In genomic region chr3:194330160-194330559, GRCh38 we compare ENCODE assay signal across 31 cellular contexts. TPM values are rescaled to one million over a fixed set of nuclear protein-coding genes. Genes with fewer than 3 reads are reported as not detected.
A peak's percentile ranks its signal among the peaks of the same experiment; 100 is the strongest.
DNase-seq lines count a peak whose midpoint lies in the region; ATAC-seq and TF ChIP-seq lines count a peak whose summit lies in the region.
"Had no signal": no experiment of that assay in that cellular context is flagged by ENCODE, and none has a peak within 500 bp of the region (broad histone marks: within the 10 kb centered on the region; RNA-seq: fewer than 3 reads in every experiment).

No MANE protein-coding gene starts in this region.

- H2AK5ac ChIP-seq in neuronal stem cell (ENCODE audit: low read depth, low read length), result no peak overlapping the region

- H3K4me2 ChIP-seq in neuronal stem cell (ENCODE audit: insufficient read depth, low read length, poor library complexity, severe bottlenecking), result no peak overlapping the region
- no peak overlapping the region for H3K4me2 ChIP-seq in GM23338

- no peak overlapping the region for H2BK5ac ChIP-seq in neuronal stem cell (ENCODE audit: low read length)

- H3K9me3 Mint-ChIP-seq in MCF 10A (ENCODE audit: unreplicated experiment), result no peaks in the 10 kb centered on the region
- H3K9me3 Mint-ChIP-seq in brain, result peaks cover 0 to 5% (median 0%) of the 10 kb centered on the region in 5 experiments
- H3K9me3 Mint-ChIP-seq in GM23338, result no peaks in the 10 kb centered on the region; the same call in 2 of the 3 replicates
- H3K9me3 Mint-ChIP-seq: nephron progenitor cell; T-helper 2 cell treated with Interferon-gamma antibody and Interleukin-4, amounts not matched to agents 5 μg/mL and 100 μg/mL, for 36 hours had no signal

- H3K4me1 Mint-ChIP-seq in MCF 10A (ENCODE audit: insufficient read depth, unreplicated experiment) (peaks cover 28% of the 10 kb centered on the region), brain (peaks cover 48% of the 10 kb centered on the region), GM23338 (peaks cover 23% of the 10 kb centered on the region)
- H3K4me1 Mint-ChIP-seq: activated CD4-positive, alpha-beta T cell treated with anti-CD3 and anti-CD28 coated beads for 36 hours had no signal

- in situ Hi-C loops in GM13976 (cut with MboI; ENCODE audit: low sequenced_read_pairs, unreplicated experiment), result loop anchor here (25.0 kb wide), 1 partner anchor 257 kb away; no protein-coding TSS in a partner anchor

- H3K27ac ChIP-seq in breast epithelium (no peak overlapping the region), heart right ventricle (peak overlapping the region in 2 of 10 donors; percentile 42), neuronal stem cell (replicated peaks; ENCODE audit: low read length) (no peak overlapping the region), GM23338 (ENCODE audit: low read depth) (no peak overlapping the region)
- H3K27ac ChIP-seq: 22Rv1, brain microvascular endothelial cell, ovary had no signal

- H3K9ac ChIP-seq in neuronal stem cell (ENCODE audit: low read depth, low read length, poor library complexity), result no peak overlapping the region

- H3K9me2 ChIP-seq in GM23338 (ENCODE audit: insufficient read depth), result 0 out of 2 replicates have a peak, but pooled peaks cover 7% of the 10 kb centered on the region

- peaks cover 8% of the 10 kb centered on the region for H3K79me1 ChIP-seq in neuronal stem cell (ENCODE audit: low read depth, low read length)

- H2BK120ac ChIP-seq in neuronal stem cell (ENCODE audit: low read depth, low read length), result no peak overlapping the region

- H3K14ac ChIP-seq in neuronal stem cell (ENCODE audit: low read length), result peak overlapping the region; percentile 40

- H3K4me1 ChIP-seq in breast epithelium, result peaks cover 0 to 4% of the 10 kb centered on the region in 2 donors
- peaks cover 0 to 28% (median 12%) of the 10 kb centered on the region in 9 donors for H3K4me1 ChIP-seq in heart right ventricle
- peaks cover 12 to 14% of the 10 kb centered on the region in 2 donors for H3K4me1 ChIP-seq in neuronal stem cell (ENCODE audit: control insufficient read depth in 2 of 2, insufficient read depth in 1 of 2, low read depth in 1 of 2, low read length in 2 of 2)
- H3K4me1 ChIP-seq in GM23338 (ENCODE audit: insufficient read depth), result no peaks in the 10 kb centered on the region

- H3K79me2 ChIP-seq in GM23338 (replicated peaks; ENCODE audit: insufficient read depth), result no peaks in the 10 kb centered on the region

- TF ChIP-seq CTCF in MCF 10A (IDR thresholded peaks at IDR 0.05; ENCODE audit: unreplicated experiment) (no peak), breast epithelium (IDR thresholded peaks at IDR 0.05) (no peak), brain (conservative IDR thresholded peaks at IDR 0.05) (no peak), heart right ventricle (IDR thresholded peaks at IDR 0.05) (no peak), GM23338 (conservative IDR thresholded peaks at IDR 0.05; ENCODE audit: low read depth in 2 of 2) (no peak), GM13976 (IDR thresholded peaks at IDR 0.05; ENCODE audit: borderline replicate concordance, control extremely low read depth, extremely low read depth, insufficient read depth, missing control alignments) (no peak)

- H2AFZ ChIP-seq in neuronal stem cell (ENCODE audit: low read length), result no peak overlapping the region
- H2AFZ ChIP-seq in GM23338, result no peak overlapping the region

- peak overlapping the region; percentile 69 for H2BK15ac ChIP-seq in neuronal stem cell (ENCODE audit: low read length)

- POLR2A ChIA-PET in MCF 10A (lab: Yijun Ruan, JAX), result interaction anchor here (0.6 to 2.6 kb wide), 13 partner anchors 8 to 549 kb away, joined by 3 to 38 read pairs (median 6); partner anchors contain the start of gene HES1

- peak overlapping the region; percentile 40 for H3K4me3 Mint-ChIP-seq in MCF 10A (ENCODE audit: unreplicated experiment)
- peak overlapping the region in 1 of 5 experiments; percentile 30 for H3K4me3 Mint-ChIP-seq in brain
- H3K4me3 Mint-ChIP-seq in GM23338, result no peak overlapping the region
- H3K4me3 Mint-ChIP-seq: activated CD4-positive, alpha-beta T cell treated with anti-CD3 and anti-CD28 coated beads for 36 hours; activated CD8-positive, alpha-beta T cell treated with anti-CD3 and anti-CD28 coated beads, Interleukin-2, amount 10 ng/mL, durations not matched to agents 7 days and 5 days; CD4-positive, alpha-beta memory T cell; nephron progenitor cell; T-helper 2 cell treated with Interferon-gamma antibody and Interleukin-4, amounts not matched to agents 5 μg/mL and 100 μg/mL, for 36 hours had no signal

- H3K36me3 ChIP-seq in breast epithelium, result no peaks in the 10 kb centered on the region
- no peaks in the 10 kb centered on the region for H3K36me3 ChIP-seq in heart right ventricle
- H3K36me3 ChIP-seq in neuronal stem cell (replicated peaks in 1 of 2; ENCODE audit: control insufficient read depth in 2 of 2, insufficient read depth in 2 of 2, low read length in 2 of 2), result peaks cover 0 to 4% of the 10 kb centered on the region in 2 donors
- H3K36me3 ChIP-seq in GM23338 (ENCODE audit: insufficient read depth), result no peaks in the 10 kb centered on the region
- H3K36me3 ChIP-seq: brain microvascular endothelial cell, ovary had no signal

- H3K4me3 ChIP-seq in breast epithelium (no peak overlapping the region), heart right ventricle (no peak overlapping the region), neuronal stem cell (ENCODE audit: low read length in 2 of 2) (no peak overlapping the region), GM23338 (no peak overlapping the region)
- H3K4me3 ChIP-seq: lung, ovary had no signal

- no peaks in the 10 kb centered on the region for H3K9me3 ChIP-seq in breast epithelium
- no peaks in the 10 kb centered on the region for H3K9me3 ChIP-seq in heart right ventricle
- peaks cover 10 to 18% of the 10 kb centered on the region in 2 donors for H3K9me3 ChIP-seq in neuronal stem cell (replicated peaks in 1 of 2; ENCODE audit: control insufficient read depth in 2 of 2, insufficient read depth in 1 of 2, low read depth in 1 of 2, low read length in 2 of 2)
- H3K9me3 ChIP-seq: ovary had no signal

- no peak overlapping the region for H4K8ac ChIP-seq in neuronal stem cell (ENCODE audit: low read depth, low read length)

- no TSS peak for BruUV-seq in MCF 10A (replicated peaks; lab: Mats Ljungman, UMichigan)

- H3K27ac Mint-ChIP-seq in MCF 10A (ENCODE audit: low read depth, unreplicated experiment) (peak overlapping the region; percentile 75), brain (peak overlapping the region in 3 of 5 experiments; percentile 79 to 92 (median 87)), GM23338 (no peak overlapping the region)
- H3K27ac Mint-ChIP-seq: activated CD4-positive, alpha-beta T cell treated with anti-CD3 and anti-CD28 coated beads for 36 hours; activated CD8-positive, alpha-beta T cell treated with anti-CD3 and anti-CD28 coated beads, Interleukin-2, amount 10 ng/mL, durations not matched to agents 7 days and 5 days; CD4-positive, alpha-beta memory T cell; nephron progenitor cell; T-helper 2 cell treated with Interferon-gamma antibody and Interleukin-4, amounts not matched to agents 5 μg/mL and 100 μg/mL, for 36 hours had no signal

- H4K91ac ChIP-seq in neuronal stem cell (ENCODE audit: low read depth, low read length, poor library complexity), result no peak overlapping the region

- H2BK12ac ChIP-seq in neuronal stem cell (ENCODE audit: low read length), result no peak overlapping the region

- ATAC-seq in heart right ventricle (peak in 5 of 8 donors; percentile 14 to 35 (median 26)), GM23338 (no peak)
- ATAC-seq: activated CD4-positive, alpha-beta T cell treated with anti-CD3 and anti-CD28 coated beads for 36 hours; activated CD8-positive, alpha-beta T cell treated with anti-CD3 and anti-CD28 coated beads, Interleukin-2, amount 10 ng/mL, durations not matched to agents 7 days and 5 days; stimulated activated naive CD8-positive, alpha-beta T cell treated with anti-CD3 and anti-CD28 coated beads, Interleukin-15, Interleukin-2, amounts not matched to agents 100 U/mL and 50 U/mL, for 24 hours had no signal

- no peaks in the 10 kb centered on the region for H3K27me3 Mint-ChIP-seq in MCF 10A (ENCODE audit: insufficient read depth, unreplicated experiment)
- H3K27me3 Mint-ChIP-seq in brain, result peaks cover 9% of the 10 kb centered on the region
- peaks cover 19% of the 10 kb centered on the region for H3K27me3 Mint-ChIP-seq in GM23338 (ENCODE audit: insufficient read depth, low read depth, poor library complexity)

- CTCF ChIA-PET in MCF 10A (lab: Yijun Ruan, JAX), result interaction anchor here (0.9 to 8.9 kb wide), 4 partner anchors 7 to 77 kb away, joined by 3 to 88 read pairs (median 8); no protein-coding TSS in a partner anchor

- DNase-seq in MCF 10A (ENCODE audit: unreplicated experiment), result no peak
- DNase-seq in breast epithelium (ENCODE audit: low spot score in 2 of 2), result no peak
- no peak for DNase-seq in heart right ventricle
- no peak for DNase-seq in neuronal stem cell (ENCODE audit: low spot score)
- no peak for DNase-seq in GM23338 (ENCODE audit: low spot score)
- no peak for DNase-seq in activated CD4-positive, alpha-beta T cell treated with anti-CD3 and anti-CD28 coated beads for 48 hours
- no peak for DNase-seq in GM13976 (ENCODE audit: low spot score)
- DNase-seq: activated CD4-positive, alpha-beta T cell treated with anti-CD3 and anti-CD28 coated beads for 36 hours; activated CD8-positive, alpha-beta T cell treated with anti-CD3 and anti-CD28 coated beads, Interleukin-2, amount 10 ng/mL, durations not matched to agents 7 days and 5 days; activated naive CD4-positive, alpha-beta T cell treated with anti-CD3 and anti-CD28 coated beads, Interleukin-2, amount 50 U/mL, for 16 hours; amniotic stem cell; brain microvascular endothelial cell; CD4-positive, alpha-beta memory T cell; GOT3; NCI-H1417; NCI-H2029; NCI-H524 treated with DMSO at 0.1 percent for 48 hours; nephron progenitor cell; NK-92 treated with Interleukin-12 subunit alpha and Interleukin-12 subunit beta, amount 100 ng/mL, for 24 hours; ovary; SIG-M5; stimulated activated CD4-positive, alpha-beta T cell treated with anti-CD3 and anti-CD28 coated beads, Interleukin-1b, Interleukin-23, amount 100 ng/mL, for 48 hours; stimulated activated naive CD8-positive, alpha-beta T cell treated with anti-CD3 and anti-CD28 coated beads, Interleukin-15, Interleukin-2, amounts not matched to agents 100 U/mL and 50 U/mL, for 24 hours had no signal

- H3K18ac ChIP-seq in neuronal stem cell (ENCODE audit: low read length), result peak overlapping the region; percentile 27

- WGBS in heart right ventricle, 2 donors, result 55 to 67% methylated on average over 10 of the region's 10 CpGs
- no CpG with 5 or more reads among the region's 10 CpGs for WGBS in neuronal stem cell (ENCODE audit: extremely low coverage in 2 of 2, insufficient read length in 2 of 2, insufficient replicate concordance in 1 of 2), 2 donors

- no peak for TF ChIP-seq POLR2A in breast epithelium (IDR thresholded peaks at IDR 0.05)

- H3K4ac ChIP-seq in neuronal stem cell (ENCODE audit: low read length), result no peak overlapping the region

- no peak overlapping the region for H3K23ac ChIP-seq in neuronal stem cell (ENCODE audit: low read depth, low read length, poor library complexity)

- H3F3A ChIP-seq in GM23338 (replicated peaks; ENCODE audit: low read depth), result peaks cover 31% of the 10 kb centered on the region

- H3K36me3 Mint-ChIP-seq in MCF 10A (ENCODE audit: insufficient read depth, unreplicated experiment) (no peaks in the 10 kb centered on the region), brain (no peaks in the 10 kb centered on the region), GM23338 (ENCODE audit: low read depth) (no peaks in the 10 kb centered on the region; the same call in 2 of the 3 replicates)
- H3K36me3 Mint-ChIP-seq: CD4-positive, alpha-beta memory T cell had no signal

- no peaks in the 10 kb centered on the region for H3K27me3 ChIP-seq in breast epithelium
- peaks cover 0 to 63% (median 44%) of the 10 kb centered on the region in 7 donors for H3K27me3 ChIP-seq in heart right ventricle
- peaks cover 0 to 47% (median 27%) of the 10 kb centered on the region in 3 experiments for H3K27me3 ChIP-seq in neuronal stem cell (ENCODE audit: control insufficient read depth in 3 of 3, insufficient read depth in 3 of 3, low read depth in 1 of 3, low read length in 3 of 3)
- peaks cover 24% of the 10 kb centered on the region for H3K27me3 ChIP-seq in GM23338 (ENCODE audit: insufficient read depth)
- H3K27me3 ChIP-seq: brain microvascular endothelial cell, ovary had no signal

- intact Hi-C loops in MCF 10A (cut with micrococcal nuclease) (no loop called here), breast epithelium (cut with DNase I; ENCODE audit: low total_unique reads) (loop anchor here (10.0 kb wide), 1 partner anchor 75 kb away; no protein-coding TSS in a partner anchor), heart right ventricle (cut with DNase I) (loop anchor here in 9 of 10 donors (5.0 to 10.0 kb wide), 8 partner anchors 72 to 295 kb away; no protein-coding TSS in a partner anchor)

- H4K20me1 ChIP-seq in GM23338 (replicated peaks; ENCODE audit: insufficient read depth), result no peaks in the 10 kb centered on the region

RNA-seq across cellular contexts. Expression of gene CPN2, which starts 21.0 kb away (rescaled TPM):
- total RNA-seq in MCF 10A (2022), result not detected in 2 replicates
- under 1 TPM in 1 of 3 donors, not detected in 2; 0.16 TPM for total RNA-seq in breast epithelium
- not detected for polyA plus RNA-seq in brain (ENCODE audit: insufficient read depth, low read depth, low replicate concordance)
- 1 to 10 TPM in 9 of 10 donors, under 1 TPM in 1; 0.87 to 4.5 (median 1.6) TPM for total RNA-seq in heart right ventricle
- polyA plus RNA-seq in heart right ventricle, result under 1 TPM; 0.12 to 0.51 TPM
- not detected for polyA plus RNA-seq in neuronal stem cell (2013, experiment 1 of 2)
- polyA plus RNA-seq in neuronal stem cell (2013, experiment 2 of 2), result not detected
- total RNA-seq in GM23338 (2014; rRNA removed; shearing (Covaris generic)), result 0.14 TPM in 1 of 2 replicates, not detected in the other
- 0.10 TPM in 1 of 2 replicates, not detected in the other for polyA plus RNA-seq in GM23338 (2016; fragmentation: Nextera tagmentation; extraction: Ambion mirVana)
- total RNA-seq: activated CD4-positive, alpha-beta T cell treated with anti-CD3 and anti-CD28 coated beads for 36 hours; activated CD8-positive, alpha-beta T cell treated with anti-CD3 and anti-CD28 coated beads, Interleukin-2, amount 10 ng/mL, durations not matched to agents 7 days and 5 days; CD4-positive, alpha-beta memory T cell; glomerular endothelial cell; lung; temporal lobe had no signal
- polyA plus RNA-seq: CD4-positive, alpha-beta memory T cell; lung; small intestine had no signal

RNA-seq across cellular contexts. Expression of gene LRRC15, which starts 39.4 kb away (rescaled TPM):
- total RNA-seq in MCF 10A (2022), result not detected in 2 replicates
- total RNA-seq in breast epithelium, result under 1 TPM; 0.15 to 0.48 (median 0.33) TPM
- not detected for polyA plus RNA-seq in brain (ENCODE audit: insufficient read depth, low read depth, low replicate concordance)
- total RNA-seq in heart right ventricle, result under 1 TPM in 9 of 10 donors, not detected in 1; 0.05 to 0.81 (median 0.41) TPM
- under 1 TPM; 0.07 to 0.10 TPM for polyA plus RNA-seq in heart right ventricle
- 0.01 TPM for polyA plus RNA-seq in neuronal stem cell (2013, experiment 1 of 2)
- polyA plus RNA-seq in neuronal stem cell (2013, experiment 2 of 2), result 0.01 TPM
- 0.14 TPM in 1 of 2 replicates, not detected in the other for total RNA-seq in GM23338 (2014; rRNA removed; shearing (Covaris generic))
- 0.05 TPM in 1 of 2 replicates, not detected in the other for polyA plus RNA-seq in GM23338 (2016; fragmentation: Nextera tagmentation; extraction: Ambion mirVana)
- total RNA-seq: activated CD8-positive, alpha-beta T cell treated with anti-CD3 and anti-CD28 coated beads, Interleukin-2, amount 10 ng/mL, durations not matched to agents 7 days and 5 days; CD4-positive, alpha-beta memory T cell; glomerular endothelial cell; renal cortical epithelial cell; temporal lobe had no signal
- polyA plus RNA-seq: CD4-positive, alpha-beta memory T cell had no signal
